Comparison of ENCODE assay signal across 8 cellular contexts in genomic region chr22:42300286-42301071, GRCh38. TPM values are rescaled to one million over a fixed set of nuclear protein-coding genes. Genes with fewer than 3 reads are reported as not detected.
A peak's percentile ranks its signal among the peaks of the same experiment; 100 is the strongest.
DNase-seq lines count a peak whose midpoint lies in the region; ATAC-seq and TF ChIP-seq lines count a peak whose summit lies in the region.

No MANE protein-coding gene starts in this region.

- no peak for TF ChIP-seq POLR2A in adrenal gland (IDR thresholded peaks at IDR 0.05)

- DNase-seq in HT-29 (ENCODE audit: low spot score): peak; percentile 90
- DNase-seq in activated CD4-positive, alpha-beta T cell treated with anti-CD3 and anti-CD28 coated beads, Interleukin-2, amount 50 U/mL, for 1 hour: peak; percentile 35
- no peak for DNase-seq in AG20443 (ENCODE audit: low spot score)
- no peak for DNase-seq in adrenal gland

- 46 to 50% (median 48%) methylated on average over 8 to 10 of the region's 10 CpGs for WGBS in adrenal gland, 4 donors

- no peak for TF ChIP-seq CTCF in adrenal gland (IDR thresholded peaks at IDR 0.05)

- H3K9ac ChIP-seq in ES-I3 (ENCODE audit: low read depth, low read length) (peak overlapping the region; percentile 54), iPS-20b (ENCODE audit: low read depth, low read length) (peak overlapping the region; percentile 55)

- H3K27me3 ChIP-seq in iPS-20b (ENCODE audit: insufficient read depth, low read length): peaks cover 32% of the 10 kb centered on the region
- no peaks in the 10 kb centered on the region for H3K27me3 ChIP-seq in adrenal gland

- H3K36me3 ChIP-seq in ES-I3 (ENCODE audit: insufficient read depth, low read length) (no peaks in the 10 kb centered on the region), iPS-20b (ENCODE audit: insufficient read depth, low read depth, low read length) (no peaks in the 10 kb centered on the region), adrenal gland (replicated peaks in 1 of 2) (no peaks in the 10 kb centered on the region)

- H3K4me1 ChIP-seq in ES-I3 (ENCODE audit: insufficient read depth, low read length) (peaks cover 49% of the 10 kb centered on the region), iPS-20b (ENCODE audit: insufficient read depth, low read length) (peaks cover 39% of the 10 kb centered on the region), adrenal gland (replicated peaks in 1 of 2) (peaks cover 0 to 17% of the 10 kb centered on the region in 2 donors)

- H3K27ac ChIP-seq in iPS-20b (ENCODE audit: low read length) (no peak overlapping the region), adrenal gland (no peak overlapping the region)

- H3K4me3 ChIP-seq in iPS-20b (ENCODE audit: low read length) (peak overlapping the region; percentile 56), adrenal gland (no peak overlapping the region)

- intact Hi-C loops in adrenal gland (cut with DNase I): no loop called here

- ATAC-seq in GM18520 (IDR thresholded peaks at IDR 0.05; ENCODE audit: unreplicated experiment) (no peak), HG03378 (IDR thresholded peaks at IDR 0.05; ENCODE audit: unreplicated experiment) (no peak)

- H3K9me3 ChIP-seq in ES-I3 (ENCODE audit: control insufficient read depth, insufficient read depth, low read length): no peaks in the 10 kb centered on the region
- H3K9me3 ChIP-seq in iPS-20b (ENCODE audit: insufficient read depth, low read depth, low read length): no peaks in the 10 kb centered on the region
- no peaks in the 10 kb centered on the region for H3K9me3 ChIP-seq in adrenal gland (replicated peaks in 1 of 3)

RNA-seq across cellular contexts. Expression of gene TCF20, which starts 30.0 kb away (rescaled TPM):
- total RNA-seq in HT-29 (2014; rRNA removed; shearing (Covaris generic)): 47.2 and 48.3 TPM in 2 replicates
- 10 to 100 TPM; 19.6 to 43.9 (median 28.3) TPM for total RNA-seq in adrenal gland
- 10 to 100 TPM in 2 of 3 donors, 1 to 10 TPM in 1; 5.6 to 16.2 (median 11.9) TPM for polyA plus RNA-seq in adrenal gland

Comparison
In these comparisons a context has a peak if more than half of its experiments do, and no peak if none do; other contexts are left out.
1. DNase-seq: peak in HT-29 (single experiment) and activated CD4-positive, alpha-beta T cell treated with anti-CD3 and anti-CD28 coated beads, Interleukin-2, amount 50 U/mL, for 1 hour (single experiment); none in AG20443 (single experiment) and adrenal gland (0 of 7).